ENCODE assay signal across 11 cellular contexts in genomic region chr5:71533614-71534013, GRCh38. TPM values are rescaled to one million over a fixed set of nuclear protein-coding genes. Genes with fewer than 3 reads are reported as not detected.
DNase-seq lines count a peak whose midpoint lies in the region; ATAC-seq and TF ChIP-seq lines count a peak whose summit lies in the region.
"Had no signal": no experiment of that assay in that cellular context is flagged by ENCODE, and none has a peak within 500 bp of the region (broad histone marks: within the 10 kb centered on the region; RNA-seq: fewer than 3 reads in every experiment).

No MANE protein-coding gene starts in this region.

- no peak for TF ChIP-seq CTCF in LNCaP clone FGC (IDR thresholded peaks at IDR 0.05; ENCODE audit: control insufficient read depth, extremely low read depth, insufficient read depth)
- no peak for TF ChIP-seq CTCF in epithelial cell of esophagus (IDR thresholded peaks at IDR 0.05; ENCODE audit: insufficient read depth, low read depth, low read length, missing control alignments)

- peaks cover 0 to 8% (median 4%) of the 10 kb centered on the region in 3 donors for H3K36me3 ChIP-seq in skeletal muscle tissue (ENCODE audit: control insufficient read depth in 3 of 3, insufficient read depth in 3 of 3, low read length in 3 of 3)

- no peaks in the 10 kb centered on the region for H3K9me3 ChIP-seq in skeletal muscle tissue (ENCODE audit: control insufficient read depth in 3 of 3, low read length in 3 of 3)
- H3K9me3 ChIP-seq: BE2C had no signal

- DNase-seq in activated CD4-positive, CD25-positive, alpha-beta regulatory T cell treated with anti-CD3 and anti-CD28 coated beads, Interleukin-2, amount 50 U/mL, for 72 hours, result no peak
- peak; percentile 11 for DNase-seq in LNCaP clone FGC (ENCODE audit: low read depth)
- peak; percentile 41 for DNase-seq in epithelial cell of esophagus (ENCODE audit: low read depth)
- no peak for DNase-seq in GOT3 (lab: John Stamatoyannopoulos, UW)
- no peak for DNase-seq in NCI-H2081 treated with DMSO at 0.1 percent for 48 hours (lab: John Stamatoyannopoulos, UW)
- DNase-seq: activated effector memory CD4-positive, alpha-beta T cell treated with Interleukin-2 at 50 U/mL for 16 hours; BE2C had no signal

- no peaks in the 10 kb centered on the region for H3K4me1 ChIP-seq in skeletal muscle tissue (ENCODE audit: control insufficient read depth in 3 of 3, insufficient read depth in 3 of 3, low read length in 3 of 3)
- H3K4me1 ChIP-seq: BE2C had no signal

- no peak overlapping the region for H3K9ac ChIP-seq in skeletal muscle tissue (ENCODE audit: low read depth in 1 of 3, low read length in 3 of 3)
- H3K9ac ChIP-seq: KMS-11 had no signal

- no peak overlapping the region for H3K4me3 ChIP-seq in LNCaP clone FGC (ENCODE audit: low read depth, low read length)
- H3K4me3 ChIP-seq in epithelial cell of esophagus (ENCODE audit: low read length), result no peak overlapping the region
- H3K4me3 ChIP-seq in skeletal muscle tissue (ENCODE audit: low read length in 3 of 3), result no peak overlapping the region

- ATAC-seq in activated CD4-positive, CD25-positive, alpha-beta regulatory T cell treated with anti-CD3 and anti-CD28 coated beads, Interleukin-2, amount 50 U/mL, for 24 hours, result peak; percentile 70 to 79
- ATAC-seq in HG02678 (IDR thresholded peaks at IDR 0.05; ENCODE audit: unreplicated experiment), result no peak

- H3K27me3 ChIP-seq in skeletal muscle tissue (ENCODE audit: control insufficient read depth in 3 of 3, insufficient read depth in 3 of 3, low read length in 3 of 3), result no peaks in the 10 kb centered on the region
- H3K27me3 ChIP-seq: BE2C had no signal

- peak overlapping the region; percentile 15 for H3K27ac ChIP-seq in skeletal muscle tissue (ENCODE audit: low read depth, low read length)
- H3K27ac ChIP-seq: KMS-11 had no signal

RNA-seq across cellular contexts. Expression of gene MCCC2, which starts 53.5 kb away (rescaled TPM):
- 19.8 TPM for total RNA-seq in skeletal muscle tissue

Comparison
In these comparisons a context has a peak if more than half of its experiments do, and no peak if none do; other contexts are left out.
1. DNase-seq: peak in LNCaP clone FGC (single experiment) and epithelial cell of esophagus (single experiment); none in activated CD4-positive, CD25-positive, alpha-beta regulatory T cell treated with anti-CD3 and anti-CD28 coated beads, Interleukin-2, amount 50 U/mL, for 72 hours (single experiment), GOT3 (single experiment) and NCI-H2081 treated with DMSO at 0.1 percent for 48 hours (single experiment).